In the genomic region with DNA sequence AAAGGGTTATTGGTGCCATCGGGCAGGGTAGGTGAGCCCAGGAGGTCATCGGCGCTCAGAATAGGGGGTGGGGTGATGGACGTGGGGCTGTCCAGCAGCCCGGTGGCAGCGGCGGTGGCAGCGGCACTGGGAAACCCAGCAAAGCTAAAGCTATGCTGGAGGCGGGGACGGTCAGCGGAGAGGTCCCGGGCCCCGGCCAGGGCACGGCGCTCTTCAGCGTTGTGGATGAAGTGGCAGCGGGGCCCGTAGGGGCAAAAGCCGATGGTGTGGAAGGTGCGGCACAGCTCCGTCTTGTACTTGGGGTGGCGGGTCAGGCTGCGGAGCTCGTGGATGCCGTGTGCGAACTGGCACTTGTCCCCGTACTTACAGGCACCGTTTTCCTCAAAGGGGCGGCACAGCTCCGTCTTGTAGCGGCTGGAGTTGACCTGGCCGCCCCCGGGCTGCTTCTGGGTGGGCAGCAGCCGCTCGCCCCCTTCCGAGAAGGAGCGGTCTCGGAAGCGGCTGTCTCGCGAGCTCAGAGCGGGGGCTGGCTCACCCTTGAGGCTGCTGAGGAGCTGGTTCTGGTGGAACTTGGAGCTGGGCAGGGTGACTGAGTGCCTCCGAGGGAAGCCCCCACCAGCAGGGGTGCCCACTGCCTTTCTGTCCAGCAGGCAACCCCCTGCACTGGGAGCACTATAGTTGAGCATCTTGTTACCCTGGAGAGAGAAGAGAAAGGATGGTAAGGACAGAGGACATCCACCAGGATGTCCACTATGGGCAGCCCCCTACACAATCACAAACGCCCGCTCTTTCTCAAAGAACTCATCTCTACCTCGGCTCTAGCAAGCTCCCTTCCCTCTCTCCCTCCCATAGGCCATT, we compare ENCODE assay signal across 9 cellular contexts. TPM values are rescaled to one million over a fixed set of nuclear protein-coding genes. Genes with fewer than 3 reads are reported as not detected.
DNase-seq lines count a peak whose midpoint lies in the region; ATAC-seq, FAIRE-seq and TF ChIP-seq lines count a peak whose summit lies in the region.
"Had no signal": no experiment of that assay in that cellular context is flagged by ENCODE, and none has a peak within 500 bp of the region (broad histone marks: within the 10 kb centered on the region; RNA-seq: fewer than 3 reads in every experiment).

No MANE protein-coding gene starts in this region.

- peak overlapping the region; percentile 96 to 100 (median 100) for H3K27ac Mint-ChIP-seq in IgD-negative memory B cell

- peak overlapping the region; percentile 96 for H3K27ac ChIP-seq in thymus (ENCODE audit: low read depth)

- TF ChIP-seq CTCF in AG09309 (IDR thresholded peaks at IDR 0.05; ENCODE audit: control insufficient read depth, insufficient read depth, low read depth, low read length, missing control alignments) (no peak), bronchial epithelial cell (IDR thresholded peaks at IDR 0.05; ENCODE audit: insufficient read depth, low read length, severe bottlenecking) (no peak), lower leg skin (IDR thresholded peaks at IDR 0.05) (no peak), BE2C (IDR thresholded peaks at IDR 0.05; ENCODE audit: low read depth, low read length) (no peak)

- ATAC-seq in GM21423 (IDR thresholded peaks at IDR 0.05; ENCODE audit: unreplicated experiment) = no peak
- ATAC-seq: left colon had no signal

- peaks cover 20% of the 10 kb centered on the region for H3K36me3 Mint-ChIP-seq in IgD-negative memory B cell

- intact Hi-C loops in lower leg skin (cut with DNase I; ENCODE audit: low total_unique reads) = loop anchor here (5.0 to 10.0 kb wide), 4 partner anchors 83 to 543 kb away; no protein-coding TSS in a partner anchor

- no peaks in the 10 kb centered on the region for H3K9me3 Mint-ChIP-seq in IgD-negative memory B cell

- H3K27me3 ChIP-seq in bronchial epithelial cell (ENCODE audit: control insufficient read depth, insufficient read depth, low read length) (no peaks in the 10 kb centered on the region), thymus (ENCODE audit: control insufficient read depth, insufficient read depth) (no peaks in the 10 kb centered on the region), BE2C (peaks cover 54% of the 10 kb centered on the region)

- H3K4me3 ChIP-seq in AG09309 (ENCODE audit: control insufficient read depth, low read depth, low read length) (peak overlapping the region; percentile 89), bronchial epithelial cell (ENCODE audit: low read depth, low read length) (peak overlapping the region; percentile 96), lower leg skin (ENCODE audit: low read depth, poor library complexity, severe bottlenecking) (peak overlapping the region; percentile 97), thymus (ENCODE audit: low read length) (peak overlapping the region; percentile 95), BE2C (ENCODE audit: low read depth, low read length) (no peak overlapping the region)

- H3K9me3 ChIP-seq in thymus (ENCODE audit: control insufficient read depth) (no peaks in the 10 kb centered on the region), BE2C (no peaks in the 10 kb centered on the region)

- H3K36me3 ChIP-seq in bronchial epithelial cell (ENCODE audit: control insufficient read depth, insufficient read depth, low read length) = peaks cover 31% of the 10 kb centered on the region
- H3K36me3 ChIP-seq in thymus (ENCODE audit: control insufficient read depth, insufficient read depth) = peaks cover 28% of the 10 kb centered on the region
- H3K36me3 ChIP-seq in BE2C = no peaks in the 10 kb centered on the region

- peaks cover 35 to 41% (median 36%) of the 10 kb centered on the region in 3 donors for H3K4me1 Mint-ChIP-seq in IgD-negative memory B cell

- DNase-seq in AG09309 (ENCODE audit: low read depth) (no peak), bronchial epithelial cell (ENCODE audit: low read depth) (no peak), lower leg skin (ENCODE audit: low spot score in 2 of 2) (peak in 1 of 2 donors; percentile 87), BE2C (no peak)
- no peak for DNase-seq in activated CD4-positive, alpha-beta T cell treated with anti-CD3 and anti-CD28 coated beads for 4 hours

- H3K4me1 ChIP-seq in thymus (ENCODE audit: control insufficient read depth, insufficient read depth, low read length) (peaks cover 9% of the 10 kb centered on the region), BE2C (peaks cover 10% of the 10 kb centered on the region)

- peaks cover 1% of the 10 kb centered on the region for H3K27me3 Mint-ChIP-seq in IgD-negative memory B cell

- TF ChIP-seq POLR2A in lower leg skin (IDR thresholded peaks at IDR 0.05) = no peak

- WGBS in lower leg skin, 2 donors = 1 to 2% methylated on average over 28 to 44 of the region's 46 CpGs
- WGBS in thymus = 86% methylated on average over 46 of the region's 46 CpGs

- peak overlapping the region; percentile 95 to 99 (median 98) for H3K4me3 Mint-ChIP-seq in IgD-negative memory B cell

- no peak for FAIRE-seq in bronchial epithelial cell (lab: Jason Lieb, UNC)

RNA-seq across cellular contexts. Expression of gene ZFP36L1, which starts 2.8 kb away (rescaled TPM):
- 275 TPM for polyA plus RNA-seq in IgD-negative memory B cell
- 12.7 and 15.5 TPM in 2 replicates for total RNA-seq in bronchial epithelial cell
- 1,000 to 10,000 TPM in 1 of 4 donors, 100 to 1,000 TPM in 3; 466 to 2,618 (median 922) TPM for total RNA-seq in lower leg skin
- 109 TPM for polyA plus RNA-seq in thymus
- polyA plus RNA-seq in BE2C (2012; ENCODE audit: insufficient read depth, insufficient read length, low read depth) = 0.71 TPM

Comparison
In these comparisons a context has a peak if more than half of its experiments do, and no peak if none do; other contexts are left out.
1. RNA of gene ZFP36L1, which starts 2.8 kb away (total RNA-seq): 466 to 2,618 TPM in lower leg skin; 12.7 to 15.5 TPM in bronchial epithelial cell; every median in the first group is over 10 times any median in the second.